In the genomic region with DNA sequence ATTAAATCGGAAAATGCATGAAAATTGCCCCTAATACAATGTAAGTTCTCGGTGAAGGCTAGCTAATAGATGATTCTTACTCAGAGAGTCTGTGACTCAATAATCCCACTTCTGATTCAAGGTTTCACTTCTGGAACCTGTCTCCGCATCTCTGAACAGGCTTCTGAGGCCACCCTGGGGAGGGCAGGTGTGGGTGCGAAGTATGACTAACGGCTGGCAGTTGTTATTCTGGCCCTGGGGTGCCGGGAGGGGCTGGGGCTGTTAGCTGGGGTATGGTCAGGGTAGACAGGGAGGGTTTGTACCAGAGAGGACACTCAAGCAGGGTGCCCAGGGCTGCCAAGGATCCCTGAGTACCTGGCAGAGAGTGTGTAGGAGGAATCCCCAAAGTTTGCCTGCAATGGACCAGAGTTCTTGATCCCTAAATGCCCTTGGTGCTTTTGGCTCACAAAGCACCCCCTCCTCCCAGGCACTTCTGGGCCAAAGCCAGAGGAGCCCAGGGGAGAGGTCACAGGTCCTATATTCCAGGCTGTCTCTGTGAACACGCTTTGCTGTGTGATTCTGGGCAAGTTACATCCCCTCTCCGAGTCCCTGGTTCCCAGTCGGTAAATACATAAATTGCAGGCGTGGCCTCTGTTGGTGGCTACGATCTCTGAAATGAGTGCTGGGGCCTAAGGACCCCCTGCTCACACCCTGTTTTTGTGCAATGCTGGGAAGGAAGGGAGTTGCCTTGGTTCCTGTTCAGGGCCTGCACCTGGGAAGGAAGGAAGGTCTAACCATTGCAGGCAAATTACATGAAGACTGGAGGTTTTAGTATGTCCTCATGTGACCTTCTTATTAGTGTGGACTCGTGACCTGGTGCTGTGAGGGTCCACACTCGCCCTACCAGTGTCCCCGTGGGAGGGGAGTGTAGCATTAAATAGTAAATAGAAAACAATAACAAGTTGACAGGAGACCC, we compare ENCODE assay signal across 8 cellular contexts.
DNase-seq lines count a peak whose midpoint lies in the region; ATAC-seq lines count a peak whose summit lies in the region.

No MANE protein-coding gene starts in this region.

- H3K9me3 Mint-ChIP-seq in central memory CD8-positive, alpha-beta T cell = no peaks in the 10 kb centered on the region

- peaks cover 68% of the 10 kb centered on the region for H3K36me3 Mint-ChIP-seq in central memory CD8-positive, alpha-beta T cell (ENCODE audit: insufficient read depth)

- peak overlapping the region; percentile 79 for H3K4me3 Mint-ChIP-seq in central memory CD8-positive, alpha-beta T cell

- peak overlapping the region; percentile 98 for H3K27ac Mint-ChIP-seq in central memory CD8-positive, alpha-beta T cell (ENCODE audit: low read depth)

- DNase-seq in UCSD-AML1 (lab: John Stamatoyannopoulos, UW; ENCODE audit: unreplicated experiment) (peak; percentile 24), RPMI8226 (no peak), NCI-H2171 treated with DMSO at 0.1 percent for 48 hours (lab: John Stamatoyannopoulos, UW) (no peak), DMS79 treated with DMSO at 0.1 percent for 48 hours (lab: John Stamatoyannopoulos, UW) (no peak)
- peak; percentile 31 to 65 for DNase-seq in central memory CD8-positive, alpha-beta T cell (ENCODE audit: low spot score in 2 of 2)
- peak; percentile 61 to 68 for DNase-seq in stimulated activated CD8-positive, alpha-beta memory T cell treated with anti-CD3 and anti-CD28 coated beads, Interleukin-2, amount 100 ng/mL, for 1 hour (ENCODE audit: low read depth in 2 of 2)

- no peaks in the 10 kb centered on the region for H3K27me3 Mint-ChIP-seq in central memory CD8-positive, alpha-beta T cell

- peak; percentile 83 for ATAC-seq in GM18870 (IDR thresholded peaks at IDR 0.05; ENCODE audit: unreplicated experiment)
- peak; percentile 57 for ATAC-seq in HG03095 (IDR thresholded peaks at IDR 0.05; ENCODE audit: unreplicated experiment)
- ATAC-seq in central memory CD8-positive, alpha-beta T cell (replicated peaks; ENCODE audit: extremely low read depth, poor library complexity, severe bottlenecking) = peak; percentile 75

- peaks cover 67% of the 10 kb centered on the region for H3K4me1 Mint-ChIP-seq in central memory CD8-positive, alpha-beta T cell

Comparison
In these comparisons a context has a peak if more than half of its experiments do, and no peak if none do; other contexts are left out.
1. DNase-seq: peak in UCSD-AML1 (single experiment), central memory CD8-positive, alpha-beta T cell (2 of 2) and stimulated activated CD8-positive, alpha-beta memory T cell treated with anti-CD3 and anti-CD28 coated beads, Interleukin-2, amount 100 ng/mL, for 1 hour (2 of 2); none in RPMI8226 (single experiment), NCI-H2171 treated with DMSO at 0.1 percent for 48 hours (single experiment) and DMS79 treated with DMSO at 0.1 percent for 48 hours (single experiment).
2. Peak in every context shown above with its lines, with median percentiles within 50 percentile points of each other: ATAC-seq.